Comparison of ENCODE assay signal across 1 cellular context in genomic region chr20:32485126-32485769, GRCh38.
A peak's percentile ranks its signal among the peaks of the same experiment; 100 is the strongest.
TF ChIP-seq lines count a peak whose summit lies in the region.

No MANE protein-coding gene starts in this region.

TF ChIP-seq in HepG2, 621 proteins besides CTCF, POLR2A, EP300 and RAD21 (continued from another document):
- TF ChIP-seq ZBTB4 (CRISPR knock-in tag; IDR thresholded peaks at IDR 0.05; ENCODE audit: borderline replicate concordance) = no peak
- TF ChIP-seq ZNF7 (CRISPR knock-in tag; IDR thresholded peaks at IDR 0.05) = no peak
- TF ChIP-seq CBX2 (IDR thresholded peaks at IDR 0.05; ENCODE audit: low read depth, low read length) = no peak
- TF ChIP-seq CBX2 (CRISPR knock-in tag; IDR thresholded peaks at IDR 0.05; ENCODE audit: low read depth) = no peak
- no peak for TF ChIP-seq ZNF337 (CRISPR knock-in tag; IDR thresholded peaks at IDR 0.05; ENCODE audit: borderline replicate concordance, low read depth)
- no peak for TF ChIP-seq SIX4 (CRISPR knock-in tag; IDR thresholded peaks at IDR 0.05)
- no peak for TF ChIP-seq ZXDC (CRISPR knock-in tag; IDR thresholded peaks at IDR 0.05)
- no peak for TF ChIP-seq ZNF18 (CRISPR knock-in tag; IDR thresholded peaks at IDR 0.05; ENCODE audit: insufficient replicate concordance)
- 0 out of 2 replicates have a peak, but pooled peaks have one; percentile 27 for TF ChIP-seq DNMT3B (CRISPR knock-in tag; conservative IDR thresholded peaks at IDR 0.05)
- no peak for TF ChIP-seq FOXA1 (IDR thresholded peaks at IDR 0.05)
- peak; percentile 85 for TF ChIP-seq FOXA1 (CRISPR knock-in tag; IDR thresholded peaks at IDR 0.05)
- TF ChIP-seq CHCHD3 (CRISPR knock-in tag; IDR thresholded peaks at IDR 0.05) = no peak
- TF ChIP-seq ZBTB46 (CRISPR knock-in tag; IDR thresholded peaks at IDR 0.05; ENCODE audit: borderline replicate concordance) = no peak
- peak; percentile 44; the same call in 1 of the 2 replicates for TF ChIP-seq SALL1 (CRISPR knock-in tag; IDR thresholded peaks at IDR 0.05)
- no peak for TF ChIP-seq ZFP82 (CRISPR knock-in tag; IDR thresholded peaks at IDR 0.05; ENCODE audit: borderline replicate concordance)
- no peak for TF ChIP-seq SOX13 (IDR thresholded peaks at IDR 0.05)
- peak in 1 of 2 experiments; percentile 46; a peak in 1 of 4 replicates for TF ChIP-seq SOX13 (CRISPR knock-in tag; conservative IDR thresholded peaks at IDR 0.05 in 1 of 2, IDR thresholded peaks at IDR 0.05 in 1 of 2)
- no peak for TF ChIP-seq MEIS1 (CRISPR knock-in tag; IDR thresholded peaks at IDR 0.05; ENCODE audit: borderline replicate concordance)
